16 cellular contexts compared by ENCODE assay signal in the genomic region with DNA sequence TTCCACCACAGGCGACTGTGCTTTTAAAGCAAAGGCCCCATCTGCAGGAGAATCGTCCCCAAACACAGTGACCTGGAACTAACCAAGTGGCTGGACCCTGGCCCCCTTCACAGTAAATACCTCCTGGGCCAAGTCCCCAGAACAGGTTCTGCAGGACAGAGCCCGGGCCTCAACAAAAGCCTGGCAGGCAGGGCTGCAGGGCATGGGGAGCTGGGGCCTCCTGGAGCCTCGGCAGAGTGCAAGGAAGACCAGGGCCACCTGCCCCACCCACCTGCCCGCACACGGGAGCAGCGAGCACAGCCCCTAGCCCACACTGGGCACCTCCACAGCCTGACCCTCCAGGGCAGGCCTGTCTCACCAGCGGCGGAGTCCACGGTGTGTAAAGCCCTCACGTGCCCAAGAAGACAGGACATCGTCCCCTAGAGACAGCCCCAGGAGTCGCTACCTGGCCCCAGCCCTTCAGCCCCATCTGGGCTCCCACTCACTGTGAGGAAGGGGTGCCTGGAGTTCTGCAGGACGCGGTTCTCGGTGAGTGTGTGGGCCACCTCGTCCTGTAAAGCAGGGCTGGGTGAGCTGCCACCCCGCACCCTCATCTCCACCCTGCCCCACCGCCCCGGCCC. TPM values are rescaled to one million over a fixed set of nuclear protein-coding genes. Genes with fewer than 3 reads are reported as not detected.
DNase-seq lines count a peak whose midpoint lies in the region; ATAC-seq and TF ChIP-seq lines count a peak whose summit lies in the region.
"Had no signal": no experiment of that assay in that cellular context is flagged by ENCODE, and none has a peak within 500 bp of the region (broad histone marks: within the 10 kb centered on the region; RNA-seq: fewer than 3 reads in every experiment).

No MANE protein-coding gene starts in this region.

- POLR2A ChIA-PET in RWPE1 (lab: Yijun Ruan, JAX; ENCODE audit: low non-redundant PET): no interaction called here
- POLR2A ChIA-PET in activated CD4-positive, alpha-beta memory T cell treated with anti-CD3 and anti-CD28 coated beads, Interleukin-2, amount 10 ng/mL, durations not matched to agents 7 days and 5 days (lab: Charles Lee): no interaction called here

- H3K18ac ChIP-seq in neuronal stem cell (ENCODE audit: low read length): no peak overlapping the region

- peaks cover 0 to 26% of the 10 kb centered on the region in 2 donors for H3K4me1 ChIP-seq in neuronal stem cell (ENCODE audit: control insufficient read depth in 2 of 2, insufficient read depth in 1 of 2, low read depth in 1 of 2, low read length in 2 of 2)
- H3K4me1 ChIP-seq in upper lobe of left lung: peaks cover 3 to 17% (median 11%) of the 10 kb centered on the region in 4 donors

- no peak overlapping the region for H4K8ac ChIP-seq in neuronal stem cell (ENCODE audit: low read depth, low read length)

- no peak overlapping the region for H2BK120ac ChIP-seq in neuronal stem cell (ENCODE audit: low read depth, low read length)

- peak overlapping the region; percentile 80 for H3K23ac ChIP-seq in neuronal stem cell (ENCODE audit: low read depth, low read length, poor library complexity)

- no peak overlapping the region for H2BK15ac ChIP-seq in neuronal stem cell (ENCODE audit: low read length)

- peaks cover 57% of the 10 kb centered on the region for H3K36me3 Mint-ChIP-seq in activated CD4-positive, alpha-beta memory T cell treated with anti-CD3 and anti-CD28 coated beads, Interleukin-2, amount 10 ng/mL, durations not matched to agents 7 days and 5 days (ENCODE audit: low read depth)

- H3K9ac ChIP-seq in neuronal stem cell (ENCODE audit: low read depth, low read length, poor library complexity): no peak overlapping the region

- ATAC-seq in upper lobe of left lung (ENCODE audit: low FRiP score in 2 of 2) (peak in 1 of 2 donors; percentile 62), GM21723 (IDR thresholded peaks at IDR 0.05; ENCODE audit: unreplicated experiment) (no peak)
- ATAC-seq: GM23338, HCT116, K562 had no signal

- no peak for TF ChIP-seq EP300 in upper lobe of left lung (IDR thresholded peaks at IDR 0.05)

- no peak overlapping the region for H2BK12ac ChIP-seq in neuronal stem cell (ENCODE audit: low read length)

- no peak overlapping the region for H4K91ac ChIP-seq in neuronal stem cell (ENCODE audit: low read depth, low read length, poor library complexity)

- TF ChIP-seq CTCF in RWPE1 (conservative IDR thresholded peaks at IDR 0.05; ENCODE audit: low read depth) (no peak), upper lobe of left lung (IDR thresholded peaks at IDR 0.05) (no peak)

- H3K27me3 Mint-ChIP-seq in activated CD4-positive, alpha-beta memory T cell treated with anti-CD3 and anti-CD28 coated beads, Interleukin-2, amount 10 ng/mL, durations not matched to agents 7 days and 5 days: no peaks in the 10 kb centered on the region

- no peak overlapping the region for H3K27ac Mint-ChIP-seq in activated CD4-positive, alpha-beta memory T cell treated with anti-CD3 and anti-CD28 coated beads, Interleukin-2, amount 10 ng/mL, durations not matched to agents 7 days and 5 days

- H3K4me3 Mint-ChIP-seq in activated CD4-positive, alpha-beta memory T cell treated with anti-CD3 and anti-CD28 coated beads, Interleukin-2, amount 10 ng/mL, durations not matched to agents 7 days and 5 days: no peak overlapping the region
- H3K4me3 Mint-ChIP-seq: GM23338 had no signal

- H3K4me1 Mint-ChIP-seq in activated CD4-positive, alpha-beta memory T cell treated with anti-CD3 and anti-CD28 coated beads, Interleukin-2, amount 10 ng/mL, durations not matched to agents 7 days and 5 days: no peaks in the 10 kb centered on the region

- peak overlapping the region; percentile 31 for H3K14ac ChIP-seq in neuronal stem cell (ENCODE audit: low read length)

- H3K4me3 ChIP-seq in neuronal stem cell (ENCODE audit: low read length in 2 of 2): no peak overlapping the region
- no peak overlapping the region for H3K4me3 ChIP-seq in upper lobe of left lung
- H3K4me3 ChIP-seq: GM23338, K562 had no signal

- WGBS in neuronal stem cell (ENCODE audit: extremely low coverage in 2 of 2, insufficient read length in 2 of 2, insufficient replicate concordance in 1 of 2), 2 donors: no CpG with 5 or more reads among the region's 20 CpGs
- WGBS in upper lobe of left lung, 2 donors: 81 to 85% methylated on average over 5 to 18 of the region's 20 CpGs

- no peak overlapping the region for H2AK5ac ChIP-seq in neuronal stem cell (ENCODE audit: low read depth, low read length)

- peak overlapping the region; percentile 28 for H3K27ac ChIP-seq in RWPE1
- H3K27ac ChIP-seq in neuronal stem cell (replicated peaks; ENCODE audit: low read length): no peak overlapping the region
- peak overlapping the region in 2 of 4 donors; percentile 36 to 62 for H3K27ac ChIP-seq in upper lobe of left lung

- no peaks in the 10 kb centered on the region for H3K9me3 Mint-ChIP-seq in activated CD4-positive, alpha-beta memory T cell treated with anti-CD3 and anti-CD28 coated beads, Interleukin-2, amount 10 ng/mL, durations not matched to agents 7 days and 5 days

- no peak overlapping the region for H3K4me2 ChIP-seq in neuronal stem cell (ENCODE audit: insufficient read depth, low read length, poor library complexity, severe bottlenecking)
- H3K4me2 ChIP-seq: GM23338 had no signal

- H3K36me3 ChIP-seq in neuronal stem cell (replicated peaks in 1 of 2; ENCODE audit: control insufficient read depth in 2 of 2, insufficient read depth in 2 of 2, low read length in 2 of 2) (peaks cover 47 to 76% of the 10 kb centered on the region in 2 donors), upper lobe of left lung (peaks cover 0 to 90% (median 63%) of the 10 kb centered on the region in 4 donors)

- no peak for TF ChIP-seq POLR2A in upper lobe of left lung (IDR thresholded peaks at IDR 0.05)

- H3K79me1 ChIP-seq in neuronal stem cell (ENCODE audit: low read depth, low read length): peaks cover 14% of the 10 kb centered on the region

- no peaks in the 10 kb centered on the region for H3K27me3 ChIP-seq in neuronal stem cell (ENCODE audit: control insufficient read depth in 3 of 3, insufficient read depth in 3 of 3, low read depth in 1 of 3, low read length in 3 of 3)
- no peaks in the 10 kb centered on the region for H3K27me3 ChIP-seq in upper lobe of left lung

- DNase-seq in ELF-1 (ENCODE audit: low read depth, low spot score) (peak; percentile 69), RWPE1 (ENCODE audit: low spot score) (no peak), neuronal stem cell (ENCODE audit: low spot score) (no peak), upper lobe of left lung (peak; percentile 76 to 80), NCI-H1930 (lab: John Stamatoyannopoulos, UW) (no peak)
- DNase-seq in activated CD4-positive, alpha-beta memory T cell treated with anti-CD3 and anti-CD28 coated beads, Interleukin-2, amount 10 ng/mL, durations not matched to agents 7 days and 5 days: no peak
- DNase-seq: DMS 273 treated with DMSO at 0.1 percent for 48 hours, DND-41, MV-4-11, NCI-H187, NCI-H524 treated with DMSO at 0.1 percent for 48 hours, SHP77 treated with DMSO at 0.1 percent for 48 hours had no signal

- no peak overlapping the region for H2BK5ac ChIP-seq in neuronal stem cell (ENCODE audit: low read length)

- H2AFZ ChIP-seq in neuronal stem cell (ENCODE audit: low read length): no peak overlapping the region
- H2AFZ ChIP-seq: GM23338 had no signal

- no peak overlapping the region for H3K4ac ChIP-seq in neuronal stem cell (ENCODE audit: low read length)

- H3K9me3 ChIP-seq in neuronal stem cell (replicated peaks in 1 of 2; ENCODE audit: control insufficient read depth in 2 of 2, insufficient read depth in 1 of 2, low read depth in 1 of 2, low read length in 2 of 2) (peaks cover 11 to 16% of the 10 kb centered on the region in 2 donors), upper lobe of left lung (peaks cover 0 to 5% (median 0%) of the 10 kb centered on the region in 4 donors)

- CTCF ChIA-PET in RWPE1 (lab: Yijun Ruan, JAX): interaction anchor here (0.6 kb wide), 1 partner anchor 47 kb away, joined by 4 read pairs; no protein-coding TSS in a partner anchor
- CTCF ChIA-PET in activated CD4-positive, alpha-beta memory T cell treated with anti-CD3 and anti-CD28 coated beads, Interleukin-2, amount 10 ng/mL, durations not matched to agents 7 days and 5 days (lab: Charles Lee): no interaction called here

RNA-seq across cellular contexts. Expression of a gene that starts 21.0 kb away (rescaled TPM):
- polyA plus RNA-seq in neuronal stem cell (2013, experiment 1 of 2): 84.4 TPM
- polyA plus RNA-seq in neuronal stem cell (2013, experiment 2 of 2): 82.3 TPM
- 100 to 1,000 TPM; 122 to 283 (median 191) TPM for total RNA-seq in upper lobe of left lung
- 100 to 1,000 TPM; 157 to 162 TPM for total RNA-seq in activated CD4-positive, alpha-beta memory T cell treated with anti-CD3 and anti-CD28 coated beads, Interleukin-2, amount 10 ng/mL, durations not matched to agents 7 days and 5 days

RNA-seq across cellular contexts. Expression of a gene that starts 21.6 kb away (rescaled TPM):
- 109 TPM for polyA plus RNA-seq in neuronal stem cell (2013, experiment 1 of 2)
- polyA plus RNA-seq in neuronal stem cell (2013, experiment 2 of 2): 114 TPM
- 100 to 1,000 TPM in 2 of 6 donors, 10 to 100 TPM in 4; 72.3 to 241 (median 91.0) TPM for total RNA-seq in upper lobe of left lung
- total RNA-seq in activated CD4-positive, alpha-beta memory T cell treated with anti-CD3 and anti-CD28 coated beads, Interleukin-2, amount 10 ng/mL, durations not matched to agents 7 days and 5 days: 10 to 100 TPM; 87.0 to 96.2 TPM

RNA-seq across cellular contexts. Expression of a gene that starts 26.3 kb away (rescaled TPM):
- polyA plus RNA-seq in neuronal stem cell (2013, experiment 1 of 2): 0.95 TPM
- 0.87 TPM for polyA plus RNA-seq in neuronal stem cell (2013, experiment 2 of 2)
- 10 to 100 TPM; 13.9 to 24.8 (median 20.9) TPM for total RNA-seq in upper lobe of left lung
- 1 to 10 TPM; 4.9 to 5.5 TPM for total RNA-seq in activated CD4-positive, alpha-beta memory T cell treated with anti-CD3 and anti-CD28 coated beads, Interleukin-2, amount 10 ng/mL, durations not matched to agents 7 days and 5 days

RNA-seq across cellular contexts. Expression of a gene that starts 50.5 kb away (rescaled TPM):
- 23.8 TPM for polyA plus RNA-seq in neuronal stem cell (2013, experiment 1 of 2)
- 21.4 TPM for polyA plus RNA-seq in neuronal stem cell (2013, experiment 2 of 2)
- 10 to 100 TPM in 1 of 6 donors, 1 to 10 TPM in 5; 4.9 to 34.6 (median 6.2) TPM for total RNA-seq in upper lobe of left lung
- total RNA-seq in activated CD4-positive, alpha-beta memory T cell treated with anti-CD3 and anti-CD28 coated beads, Interleukin-2, amount 10 ng/mL, durations not matched to agents 7 days and 5 days: 1 to 10 TPM in 1 of 2 experiments, under 1 TPM in 1; 0.98 to 1.2 TPM

Comparison
In these comparisons a context has a peak if more than half of its experiments do, and no peak if none do; other contexts are left out.
1. DNase-seq: peak in ELF-1 (single experiment) and upper lobe of left lung (2 of 2); none in RWPE1 (single experiment), neuronal stem cell (single experiment), NCI-H1930 (0 of 2) and activated CD4-positive, alpha-beta memory T cell treated with anti-CD3 and anti-CD28 coated beads, Interleukin-2, amount 10 ng/mL, durations not matched to agents 7 days and 5 days (single experiment).